In genomic region chr7:101023839-101024238, GRCh38 we compare ENCODE assay signal across 38 cellular contexts. TPM values are rescaled to one million over a fixed set of nuclear protein-coding genes. Genes with fewer than 3 reads are reported as not detected.
"Had no signal": no experiment of that assay in that cellular context is flagged by ENCODE, and none has a peak within 500 bp of the region (broad histone marks: within the 10 kb centered on the region; RNA-seq: fewer than 3 reads in every experiment).

No MANE protein-coding gene starts in this region.

- DNase-seq: Karpas-422, Kasumi-1, KG1, MM.1S, MV-4-11, NCI-H1048, NCI-H1092, NCI-H1092 treated with DMSO at 0.1 percent for 48 hours, NCI-H1105, NCI-H1105 treated with DMSO at 0.1 percent for 48 hours, NCI-H1417, NCI-H1417 treated with DMSO at 0.1 percent for 48 hours, NCI-H1436, NCI-H1436 treated with DMSO at 0.1 percent for 48 hours, NCI-H146, NCI-H1694, NCI-H1694 treated with DMSO at 0.1 percent for 48 hours, NCI-H187, NCI-H187 treated with DMSO at 0.1 percent for 48 hours, NCI-H1930, NCI-H2029, NCI-H2029 treated with DMSO at 0.1 percent for 48 hours, NCI-H2081, NCI-H2081 treated with DMSO at 0.1 percent for 48 hours, NCI-H2107, NCI-H2171, NCI-H2171 treated with DMSO at 0.1 percent for 48 hours, NCI-H2227 treated with DMSO at 0.1 percent for 48 hours, NCI-H226, NCI-H345, NCI-H446, NCI-H446 treated with DMSO at 0.1 percent for 48 hours, NCI-H510A, NCI-H510A treated with DMSO at 0.1 percent for 48 hours had no signal

- H3K27ac ChIP-seq: KMS-11 had no signal

- H3K9ac ChIP-seq: KMS-11 had no signal

- H3K4me2 ChIP-seq: KMS-11 had no signal

RNA-seq across cellular contexts. Expression of gene MUC17, which starts 4.0 kb away (rescaled TPM):
- total RNA-seq: M059J, MCF 10A, NCI-H460 had no signal

RNA-seq across cellular contexts. Expression of gene MUC12, which starts 54.5 kb away (rescaled TPM):
- total RNA-seq: MCF 10A had no signal
